27 cellular contexts compared by ENCODE assay signal in genomic region chr7:84714765-84715164, GRCh38.
A peak's percentile ranks its signal among the peaks of the same experiment; 100 is the strongest.
DNase-seq lines count a peak whose midpoint lies in the region; ATAC-seq and TF ChIP-seq lines count a peak whose summit lies in the region.
"Had no signal": no experiment of that assay in that cellular context is flagged by ENCODE, and none has a peak within 500 bp of the region (broad histone marks: within the 10 kb centered on the region; RNA-seq: fewer than 3 reads in every experiment).

No MANE protein-coding gene starts in this region.

- peaks cover 4% of the 10 kb centered on the region; the same call in 1 of the 2 replicates for H3K9me3 Mint-ChIP-seq in WTC11
- H3K9me3 Mint-ChIP-seq: activated CD4-positive, alpha-beta T cell treated with anti-CD3 and anti-CD28 coated beads, Interleukin-2, amount 10 ng/mL, durations not matched to agents 24 days and 14 days; activated naive CD8-positive, alpha-beta T cell treated with anti-CD3 and anti-CD28 coated beads, Interleukin-2, amount 10 ng/mL, durations not matched to agents 7 days and 5 days; activated T-helper 2 cell treated with anti-CD3 and anti-CD28 coated beads, Interferon-gamma antibody, Interleukin-2, Interleukin-4, amounts not matched to agents 10 μg/mL and 5 μg/mL and 100 μg/mL, durations not matched to agents 14 hours and 24 hours and 36 hours; naive thymus-derived CD4-positive, alpha-beta T cell had no signal

- no peaks in the 10 kb centered on the region for H3K9me2 ChIP-seq in MM.1S (replicated peaks; ENCODE audit: insufficient read depth, low read length)

- H2AFZ ChIP-seq in neuron (ENCODE audit: low read depth, low read length): peak overlapping the region; percentile 8
- H2AFZ ChIP-seq in MM.1S (ENCODE audit: low read length): no peak overlapping the region

- H3F3A ChIP-seq in MM.1S (ENCODE audit: insufficient read depth, low read length): no peaks in the 10 kb centered on the region

- POLR2A ChIA-PET in HEK293 (lab: Yijun Ruan, JAX): no interaction called here
- POLR2A ChIA-PET in WTC11 (lab: Charles Lee): no interaction called here

- no peak overlapping the region for H3K4me2 ChIP-seq in MM.1S (ENCODE audit: low read depth, low read length)
- H3K4me2 ChIP-seq: KMS-11 had no signal

- ATAC-seq in WTC11 (peak; percentile 47; the same call in 1 of the 2 replicates), GM19395 (IDR thresholded peaks at IDR 0.05; ENCODE audit: unreplicated experiment) (no peak)
- ATAC-seq: naive thymus-derived CD4-positive, alpha-beta T cell; pancreas; PC-3; right lobe of liver had no signal

- H3K27me3 ChIP-seq in neuron (ENCODE audit: insufficient read depth, low read length) (no peaks in the 10 kb centered on the region), MM.1S (replicated peaks; ENCODE audit: insufficient read depth, low read length) (no peaks in the 10 kb centered on the region)
- H3K27me3 ChIP-seq: esophagus muscularis mucosa, pancreas, right lobe of liver, SJCRH30, stomach, transverse colon had no signal

- H4K20me1 ChIP-seq in MM.1S (ENCODE audit: insufficient read depth, low read length): no peaks in the 10 kb centered on the region

- H3K9ac ChIP-seq in MM.1S (ENCODE audit: low read length): no peak overlapping the region
- H3K9ac ChIP-seq: KMS-11 had no signal

- H3K27me3 Mint-ChIP-seq in WTC11 (ENCODE audit: low read depth): no peaks in the 10 kb centered on the region
- H3K27me3 Mint-ChIP-seq: activated CD4-positive, alpha-beta T cell treated with anti-CD3 and anti-CD28 coated beads, Interleukin-2, amount 10 ng/mL, durations not matched to agents 24 days and 14 days; activated naive CD8-positive, alpha-beta T cell treated with anti-CD3 and anti-CD28 coated beads, Interleukin-2, amount 10 ng/mL, durations not matched to agents 7 days and 5 days; memory B cell; naive thymus-derived CD4-positive, alpha-beta T cell had no signal

- H3K36me3 Mint-ChIP-seq in WTC11: no peaks in the 10 kb centered on the region
- H3K36me3 Mint-ChIP-seq: activated naive CD8-positive, alpha-beta T cell treated with anti-CD3 and anti-CD28 coated beads, Interleukin-2, amount 10 ng/mL, durations not matched to agents 7 days and 5 days; memory B cell; naive thymus-derived CD4-positive, alpha-beta T cell had no signal

- CTCF ChIA-PET in HEK293 (lab: Yijun Ruan, JAX): interaction anchor here (0.6 to 1.1 kb wide), 3 partner anchors 10 to 162 kb away, joined by 3 to 4 read pairs (median 3); no protein-coding TSS in a partner anchor
- CTCF ChIA-PET in WTC11 (lab: Charles Lee): no interaction called here

- H3K4me1 ChIP-seq in HEK293 (ENCODE audit: control insufficient read depth, insufficient read depth, low read length) (no peaks in the 10 kb centered on the region; the same call in 1 of the 2 replicates), neuron (ENCODE audit: insufficient read depth, low read length) (peaks cover 8% of the 10 kb centered on the region), MM.1S (ENCODE audit: low read length) (no peaks in the 10 kb centered on the region)
- H3K4me1 ChIP-seq: HAP-1, pancreas, right lobe of liver, stomach, transverse colon had no signal

- no peak overlapping the region for H3K27ac Mint-ChIP-seq in WTC11
- H3K27ac Mint-ChIP-seq: activated CD4-positive, alpha-beta T cell treated with anti-CD3 and anti-CD28 coated beads, Interleukin-2, amount 10 ng/mL, durations not matched to agents 24 days and 14 days; activated naive CD8-positive, alpha-beta T cell treated with anti-CD3 and anti-CD28 coated beads, Interleukin-2, amount 10 ng/mL, durations not matched to agents 7 days and 5 days; activated T-helper 2 cell treated with anti-CD3 and anti-CD28 coated beads, Interferon-gamma antibody, Interleukin-2, Interleukin-4, amounts not matched to agents 10 μg/mL and 5 μg/mL and 100 μg/mL, durations not matched to agents 14 hours and 24 hours and 36 hours; memory B cell; naive thymus-derived CD4-positive, alpha-beta T cell had no signal

- no peak overlapping the region for H3K4me3 ChIP-seq in HEK293 (ENCODE audit: low read depth, low read length)
- H3K4me3 ChIP-seq in neuron (ENCODE audit: low read length): no peak overlapping the region
- no peak overlapping the region for H3K4me3 ChIP-seq in MM.1S (ENCODE audit: low read length)
- H3K4me3 ChIP-seq: esophagus muscularis mucosa, HAP-1, pancreas, right lobe of liver, SJCRH30, stomach, transverse colon had no signal

- TF ChIP-seq CTCF in HEK293 (tag by site-specific recombination; IDR thresholded peaks at IDR 0.05) (no peak), WTC11 (IDR thresholded peaks at IDR 0.05) (no peak), MM.1S (IDR thresholded peaks at IDR 0.05; ENCODE audit: low read length) (no peak)

- H3K36me3 ChIP-seq in HEK293 (ENCODE audit: control insufficient read depth in 2 of 2, insufficient read depth in 1 of 2, low read length in 2 of 2): no peaks in the 10 kb centered on the region
- H3K36me3 ChIP-seq in neuron (ENCODE audit: insufficient read depth, low read length): no peaks in the 10 kb centered on the region
- no peaks in the 10 kb centered on the region for H3K36me3 ChIP-seq in MM.1S (replicated peaks; ENCODE audit: insufficient read depth, low read length)
- H3K36me3 ChIP-seq: esophagus muscularis mucosa, HAP-1, pancreas, right lobe of liver, SJCRH30, stomach, transverse colon had no signal

- H3K9me3 ChIP-seq in HEK293 (ENCODE audit: control insufficient read depth, insufficient read depth, low read depth, low read length) (no peaks in the 10 kb centered on the region), neuron (ENCODE audit: low read length) (no peaks in the 10 kb centered on the region), MM.1S (replicated peaks; ENCODE audit: insufficient read depth, low read length) (no peaks in the 10 kb centered on the region)
- H3K9me3 ChIP-seq: HAP-1, pancreas, right lobe of liver, SJCRH30, stomach, transverse colon had no signal

- DNase-seq in NCI-H2107 (lab: John Stamatoyannopoulos, UW) (peak; percentile 13), WTC11 (ENCODE audit: low spot score) (no peak), NCI-H2196 treated with DMSO at 0.1 percent for 48 hours (lab: John Stamatoyannopoulos, UW; ENCODE audit: unreplicated experiment) (no peak), amniotic stem cell (lab: John Stamatoyannopoulos, UW) (no peak), MM.1S (no peak)
- DNase-seq: activated CD4-positive, alpha-beta T cell treated with anti-CD3 and anti-CD28 coated beads, Interleukin-2, amount 10 ng/mL, durations not matched to agents 24 days and 14 days; activated naive CD8-positive, alpha-beta T cell treated with anti-CD3 and anti-CD28 coated beads, Interleukin-2, amount 10 ng/mL, durations not matched to agents 7 days and 5 days; cerebellar nuclear complex; DMS 273 treated with DMSO at 0.1 percent for 48 hours; GF-D8; naive thymus-derived CD4-positive, alpha-beta T cell; pancreas; PC-3; right lobe of liver; stimulated activated CD4-positive, alpha-beta T cell treated with anti-CD3 and anti-CD28 coated beads, Interleukin-15, amount 100 ng/mL, for 24 hours; stomach; T-helper 2 cell; transverse colon had no signal

- no peak overlapping the region for H3K4me3 Mint-ChIP-seq in WTC11
- H3K4me3 Mint-ChIP-seq: activated CD4-positive, alpha-beta T cell treated with anti-CD3 and anti-CD28 coated beads, Interleukin-2, amount 10 ng/mL, durations not matched to agents 24 days and 14 days; activated naive CD8-positive, alpha-beta T cell treated with anti-CD3 and anti-CD28 coated beads, Interleukin-2, amount 10 ng/mL, durations not matched to agents 7 days and 5 days; memory B cell; naive thymus-derived CD4-positive, alpha-beta T cell had no signal

- no peaks in the 10 kb centered on the region for H3K79me2 ChIP-seq in MM.1S (ENCODE audit: low read length)

- no peaks in the 10 kb centered on the region for H3K4me1 Mint-ChIP-seq in WTC11
- H3K4me1 Mint-ChIP-seq: activated CD4-positive, alpha-beta T cell treated with anti-CD3 and anti-CD28 coated beads, Interleukin-2, amount 10 ng/mL, durations not matched to agents 24 days and 14 days; activated naive CD8-positive, alpha-beta T cell treated with anti-CD3 and anti-CD28 coated beads, Interleukin-2, amount 10 ng/mL, durations not matched to agents 7 days and 5 days; memory B cell; naive thymus-derived CD4-positive, alpha-beta T cell had no signal

- H3K27ac ChIP-seq in HEK293 (ENCODE audit: extremely low read depth, low read depth, low read length) (no peak overlapping the region), MM.1S (ENCODE audit: low read length) (no peak overlapping the region)
- H3K27ac ChIP-seq: esophagus muscularis mucosa, KMS-11, pancreas, right lobe of liver, SJCRH30, stomach, transverse colon had no signal

TF ChIP-seq in HEK293, 187 proteins besides CTCF, POLR2A, EP300 and RAD21 (continues in another document):
- no peak for TF ChIP-seq ZEB2 (tag by site-specific recombination; IDR thresholded peaks at IDR 0.05)
- peak; percentile 51; the same call in 1 of the 2 replicates for TF ChIP-seq SCRT1 (tag by site-specific recombination; IDR thresholded peaks at IDR 0.05; ENCODE audit: borderline replicate concordance)

TF ChIP-seq in WTC11, 78 proteins besides CTCF, POLR2A, EP300 and RAD21 (continues in another document):
- no peak for TF ChIP-seq E2F4 (CRISPR knock-in tag; IDR thresholded peaks at IDR 0.05; ENCODE audit: borderline replicate concordance, low read depth)
